Comparison of ENCODE assay signal across 8 cellular contexts in the genomic region with DNA sequence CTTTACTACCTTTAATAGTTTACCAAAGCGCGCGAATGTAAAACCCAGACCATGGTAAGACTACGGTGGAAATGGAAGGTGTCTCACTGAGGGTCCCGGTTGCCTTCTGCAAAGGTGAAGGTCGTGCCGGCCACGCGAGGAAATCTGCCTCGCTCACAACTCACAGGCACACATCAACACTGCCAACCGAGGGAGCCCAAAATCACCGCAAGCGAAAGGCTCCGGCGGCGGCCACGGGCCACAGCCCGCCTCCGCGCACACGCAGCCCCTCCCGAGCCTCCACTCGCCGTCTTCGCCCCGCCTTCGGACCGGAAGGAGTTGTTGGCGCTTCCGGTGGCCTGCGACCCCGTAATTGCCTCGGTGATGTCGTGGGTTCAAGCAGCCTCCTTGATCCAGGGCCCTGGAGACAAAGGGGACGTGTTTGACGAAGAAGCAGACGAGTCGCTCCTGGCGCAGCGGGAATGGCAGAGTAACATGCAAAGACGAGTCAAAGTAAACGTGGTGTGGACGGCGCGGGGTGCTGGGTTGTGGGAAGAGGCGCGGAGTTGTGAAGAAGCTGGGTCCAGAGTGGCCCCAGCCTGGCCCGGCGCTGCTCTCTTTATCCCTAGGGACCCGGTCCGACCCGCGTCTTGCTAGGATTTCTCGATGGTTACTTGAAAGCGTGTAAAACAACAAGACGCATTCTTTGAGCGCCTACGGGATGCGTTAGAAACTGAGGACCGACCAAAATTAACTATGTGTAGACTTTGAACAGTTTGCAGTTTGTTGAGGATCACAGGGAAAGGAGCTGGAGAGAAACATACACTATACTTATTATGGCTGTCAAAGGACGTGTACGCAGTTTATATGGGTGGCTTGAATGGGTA. TPM values are rescaled to one million over a fixed set of nuclear protein-coding genes. Genes with fewer than 3 reads are reported as not detected.
A peak's percentile ranks its signal among the peaks of the same experiment; 100 is the strongest.
DNase-seq lines count a peak whose midpoint lies in the region; ATAC-seq lines count a peak whose summit lies in the region.

A gene with protein sequence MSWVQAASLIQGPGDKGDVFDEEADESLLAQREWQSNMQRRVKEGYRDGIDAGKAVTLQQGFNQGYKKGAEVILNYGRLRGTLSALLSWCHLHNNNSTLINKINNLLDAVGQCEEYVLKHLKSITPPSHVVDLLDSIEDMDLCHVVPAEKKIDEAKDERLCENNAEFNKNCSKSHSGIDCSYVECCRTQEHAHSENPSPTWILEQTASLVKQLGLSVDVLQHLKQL (plus strand): TSS at position 349 of the 866 bp plus-strand sequence. CDS start 15 bp downstream, at position 364.

- H3K4me1 ChIP-seq in BLaER1: peaks cover 19% of the 10 kb centered on the region

- peaks cover 20% of the 10 kb centered on the region for H3K36me3 ChIP-seq in BLaER1

- no peaks in the 10 kb centered on the region for H3K9me3 ChIP-seq in BLaER1

- peak within 1 kb of the TSS; percentile 86 for H3K4me3 ChIP-seq in BLaER1

- H3K9ac ChIP-seq in BLaER1: peak within 1 kb of the TSS; percentile 90

- ATAC-seq in GM19324 (IDR thresholded peaks at IDR 0.05; ENCODE audit: low FRiP score, unreplicated experiment): peak; percentile 99
- peak; percentile 99 for ATAC-seq in HG03460 (IDR thresholded peaks at IDR 0.05; ENCODE audit: unreplicated experiment)
- peak; percentile 99 for ATAC-seq in left lobe of liver

- H3K27ac ChIP-seq in BLaER1: peak within 1 kb of the TSS; percentile 83

- H3K4me2 ChIP-seq in BLaER1: peak within 1 kb of the TSS; percentile 96

- H3K27me3 ChIP-seq in BLaER1: no peaks in the 10 kb centered on the region

- no peaks in the 10 kb centered on the region; the same call in 1 of the 2 replicates for H4K20me1 ChIP-seq in BLaER1

- peak; percentile 24 for DNase-seq in NCI-H524 treated with DMSO at 0.1 percent for 48 hours (lab: John Stamatoyannopoulos, UW)
- peak; percentile 77 for DNase-seq in activated CD4-positive, alpha-beta T cell treated with anti-CD3 and anti-CD28 coated beads, Interleukin-2, amount 50 U/mL, for 1 hour
- DNase-seq in dedifferentiated amniotic fluid mesenchymal stem cell (ENCODE audit: extremely low spot score): peak; percentile 44
- peak; percentile 83 for DNase-seq in left lobe of liver (ENCODE audit: low spot score)
- peak; percentile 68 for DNase-seq in stimulated activated CD4-positive, alpha-beta T cell treated with anti-CD3 and anti-CD28 coated beads, Interleukin-2, amount 100 ng/mL, for 4 hours (ENCODE audit: low read depth)

RNA-seq across cellular contexts. Expression of the gene that starts here (rescaled TPM):
- total RNA-seq in left lobe of liver: 6.4 TPM

Comparison
In these comparisons a context has a peak if more than half of its experiments do, and no peak if none do; other contexts are left out.
1. Peak in every context shown above with its lines: DNase-seq, ATAC-seq, H3K4me3 ChIP-seq and H3K27ac ChIP-seq.
2. DNase-seq: peak in every context shown above with its lines; median percentile 83 in left lobe of liver; 77 in activated CD4-positive, alpha-beta T cell treated with anti-CD3 and anti-CD28 coated beads, Interleukin-2, amount 50 U/mL, for 1 hour; 68 in stimulated activated CD4-positive, alpha-beta T cell treated with anti-CD3 and anti-CD28 coated beads, Interleukin-2, amount 100 ng/mL, for 4 hours; 44 in dedifferentiated amniotic fluid mesenchymal stem cell; 24 in NCI-H524 treated with DMSO at 0.1 percent for 48 hours.